In genomic region chr21:33246506-33246905, GRCh38 we compare ENCODE assay signal across 19 cellular contexts. TPM values are rescaled to one million over a fixed set of nuclear protein-coding genes. Genes with fewer than 3 reads are reported as not detected.
A peak's percentile ranks its signal among the peaks of the same experiment; 100 is the strongest.
DNase-seq lines count a peak whose midpoint lies in the region; ATAC-seq and TF ChIP-seq lines count a peak whose summit lies in the region.
"Had no signal": no experiment of that assay in that cellular context is flagged by ENCODE, and none has a peak within 500 bp of the region (broad histone marks: within the 10 kb centered on the region; RNA-seq: fewer than 3 reads in every experiment).

No MANE protein-coding gene starts in this region.

- no peaks in the 10 kb centered on the region for H4K20me1 ChIP-seq in BLaER1

- H3K4me3 ChIP-seq in BLaER1 (no peak overlapping the region), esophagus muscularis mucosa (no peak overlapping the region)
- H3K4me3 ChIP-seq in effector memory CD4-positive, alpha-beta T cell (ENCODE audit: insufficient read depth, low read depth, low read length, poor library complexity, severe bottlenecking): no peak overlapping the region
- H3K4me3 ChIP-seq: upper lobe of right lung had no signal

- H3K36me3 ChIP-seq in BLaER1: peaks cover 82% of the 10 kb centered on the region
- H3K36me3 ChIP-seq in effector memory CD4-positive, alpha-beta T cell (ENCODE audit: control insufficient read depth, insufficient read depth, low read length): peaks cover 51% of the 10 kb centered on the region
- H3K36me3 ChIP-seq in esophagus muscularis mucosa: peaks cover 30 to 84% (median 69%) of the 10 kb centered on the region in 4 donors

- H3K9me3 ChIP-seq in BLaER1: no peaks in the 10 kb centered on the region
- no peaks in the 10 kb centered on the region for H3K9me3 ChIP-seq in effector memory CD4-positive, alpha-beta T cell (ENCODE audit: control insufficient read depth, low read length)
- H3K9me3 ChIP-seq in esophagus muscularis mucosa: no peaks in the 10 kb centered on the region
- H3K9me3 ChIP-seq: upper lobe of right lung had no signal

- TF ChIP-seq CTCF in esophagus muscularis mucosa (IDR thresholded peaks at IDR 0.05): no peak

- no peak for DNase-seq in activated CD4-positive, alpha-beta T cell treated with anti-CD3 and anti-CD28 coated beads for 36 hours
- no peak for DNase-seq in activated CD4-positive, alpha-beta T cell treated with anti-CD3 and anti-CD28 coated beads for 4 hours
- peak; percentile 41 for DNase-seq in MV-4-11 (lab: John Stamatoyannopoulos, UW)
- no peak for DNase-seq in effector memory CD4-positive, alpha-beta T cell
- DNase-seq in esophagus muscularis mucosa (ENCODE audit: extremely low spot score): no peak
- DNase-seq in cerebellum (ENCODE audit: low spot score): no peak
- DNase-seq in stimulated activated CD4-positive, alpha-beta T cell treated with anti-CD3 and anti-CD28 coated beads, Interleukin-15, amount 100 ng/mL, for 24 hours: no peak
- DNase-seq: cortex of kidney; hypothalamus; NCI-H1436 treated with DMSO at 0.1 percent for 48 hours; NCI-H2171; NCI-H526; SHP77 treated with DMSO at 0.1 percent for 48 hours; stimulated activated CD4-positive, alpha-beta T cell treated with anti-CD3 and anti-CD28 coated beads, Interleukin-2, amount 100 ng/mL, for 24 hours; upper lobe of right lung; WERI-Rb-1 had no signal

- CTCF ChIA-PET in activated CD4-positive, alpha-beta T cell treated with anti-CD3 and anti-CD28 coated beads for 36 hours (lab: Charles Lee): no interaction called here

- no peak for ATAC-seq in activated CD4-positive, alpha-beta T cell treated with anti-CD3 and anti-CD28 coated beads for 36 hours
- ATAC-seq: upper lobe of right lung had no signal

- H3K36me3 Mint-ChIP-seq in activated CD4-positive, alpha-beta T cell treated with anti-CD3 and anti-CD28 coated beads for 36 hours (ENCODE audit: low read depth): peaks cover 81% of the 10 kb centered on the region

- H3K4me1 Mint-ChIP-seq in activated CD4-positive, alpha-beta T cell treated with anti-CD3 and anti-CD28 coated beads for 36 hours: peaks cover 73% of the 10 kb centered on the region

- TF ChIP-seq POLR2A in esophagus muscularis mucosa (IDR thresholded peaks at IDR 0.05; ENCODE audit: low read depth): no peak

- H3K9ac ChIP-seq in BLaER1: no peak overlapping the region
- H3K9ac ChIP-seq: parathyroid adenoma had no signal

- H3K4me3 Mint-ChIP-seq in activated CD4-positive, alpha-beta T cell treated with anti-CD3 and anti-CD28 coated beads for 36 hours: peak overlapping the region; percentile 9
- H3K4me3 Mint-ChIP-seq: brain had no signal

- intact Hi-C loops in activated CD4-positive, alpha-beta T cell treated with anti-CD3 and anti-CD28 coated beads for 36 hours (cut with DNase I, micrococcal nuclease): no loop called here
- intact Hi-C loops in esophagus muscularis mucosa (cut with DNase I): no loop called here

- H3K27ac ChIP-seq in BLaER1 (peak overlapping the region; percentile 73; the same call in 1 of the 2 replicates), esophagus muscularis mucosa (replicated peaks in 1 of 4) (no peak overlapping the region)
- H3K27ac ChIP-seq in effector memory CD4-positive, alpha-beta T cell (ENCODE audit: insufficient read depth, low read length, poor library complexity, severe bottlenecking): peak overlapping the region; percentile 8
- H3K27ac ChIP-seq: parathyroid adenoma, upper lobe of right lung, WERI-Rb-1 had no signal

- 87% methylated on average over 5 of the region's 5 CpGs for WGBS in esophagus muscularis mucosa

- H3K27ac Mint-ChIP-seq in activated CD4-positive, alpha-beta T cell treated with anti-CD3 and anti-CD28 coated beads for 36 hours: peak overlapping the region; percentile 79
- H3K27ac Mint-ChIP-seq: brain had no signal

- no peaks in the 10 kb centered on the region for H3K27me3 Mint-ChIP-seq in activated CD4-positive, alpha-beta T cell treated with anti-CD3 and anti-CD28 coated beads for 36 hours
- H3K27me3 Mint-ChIP-seq: brain had no signal

- no peaks in the 10 kb centered on the region for H3K9me3 Mint-ChIP-seq in activated CD4-positive, alpha-beta T cell treated with anti-CD3 and anti-CD28 coated beads for 36 hours (ENCODE audit: low read depth)
- H3K9me3 Mint-ChIP-seq: brain had no signal

- peak overlapping the region; percentile 67 for H3K4me2 ChIP-seq in BLaER1

- H3K4me1 ChIP-seq in BLaER1: peaks cover 59% of the 10 kb centered on the region
- H3K4me1 ChIP-seq in effector memory CD4-positive, alpha-beta T cell (ENCODE audit: control insufficient read depth, insufficient read depth, low read length, poor library complexity, severe bottlenecking): peaks cover 32% of the 10 kb centered on the region
- H3K4me1 ChIP-seq in esophagus muscularis mucosa: peaks cover 5 to 11% (median 8%) of the 10 kb centered on the region in 4 donors
- H3K4me1 ChIP-seq: parathyroid adenoma had no signal

- TF ChIP-seq EP300 in esophagus muscularis mucosa (IDR thresholded peaks at IDR 0.05): no peak

- H3K27me3 ChIP-seq in BLaER1: no peaks in the 10 kb centered on the region
- H3K27me3 ChIP-seq in effector memory CD4-positive, alpha-beta T cell (replicated peaks; ENCODE audit: control insufficient read depth, insufficient read depth, low read length, poor library complexity, severe bottlenecking): no peaks in the 10 kb centered on the region
- no peaks in the 10 kb centered on the region for H3K27me3 ChIP-seq in esophagus muscularis mucosa
- H3K27me3 ChIP-seq: upper lobe of right lung had no signal

- POLR2A ChIA-PET in activated CD4-positive, alpha-beta T cell treated with anti-CD3 and anti-CD28 coated beads for 36 hours (lab: Charles Lee): no interaction called here

RNA-seq across cellular contexts. Expression of gene IFNAR2, which starts 16.8 kb away (rescaled TPM):
- total RNA-seq in activated CD4-positive, alpha-beta T cell treated with anti-CD3 and anti-CD28 coated beads for 36 hours: 10 to 100 TPM; 26.6 to 29.8 TPM
- total RNA-seq in esophagus muscularis mucosa (10 to 100 TPM in 2 of 4 donors, 1 to 10 TPM in 2; 5.3 to 14.6 (median 10.4) TPM), cerebellum (14.7 TPM)

RNA-seq across cellular contexts. Expression of gene IL10RB, which starts 19.7 kb away (rescaled TPM):
- 10 to 100 TPM; 22.8 to 25.0 TPM for total RNA-seq in activated CD4-positive, alpha-beta T cell treated with anti-CD3 and anti-CD28 coated beads for 36 hours
- 10 to 100 TPM; 16.9 to 31.0 (median 20.6) TPM for total RNA-seq in esophagus muscularis mucosa
- 9.9 TPM for total RNA-seq in cerebellum

Comparison
In these comparisons a context has a peak if more than half of its experiments do, and no peak if none do; other contexts are left out.
1. H3K27ac ChIP-seq: peak in BLaER1 (single experiment) and effector memory CD4-positive, alpha-beta T cell (single experiment); none in esophagus muscularis mucosa (0 of 4).